17 cellular contexts compared by ENCODE assay signal in the genomic region with DNA sequence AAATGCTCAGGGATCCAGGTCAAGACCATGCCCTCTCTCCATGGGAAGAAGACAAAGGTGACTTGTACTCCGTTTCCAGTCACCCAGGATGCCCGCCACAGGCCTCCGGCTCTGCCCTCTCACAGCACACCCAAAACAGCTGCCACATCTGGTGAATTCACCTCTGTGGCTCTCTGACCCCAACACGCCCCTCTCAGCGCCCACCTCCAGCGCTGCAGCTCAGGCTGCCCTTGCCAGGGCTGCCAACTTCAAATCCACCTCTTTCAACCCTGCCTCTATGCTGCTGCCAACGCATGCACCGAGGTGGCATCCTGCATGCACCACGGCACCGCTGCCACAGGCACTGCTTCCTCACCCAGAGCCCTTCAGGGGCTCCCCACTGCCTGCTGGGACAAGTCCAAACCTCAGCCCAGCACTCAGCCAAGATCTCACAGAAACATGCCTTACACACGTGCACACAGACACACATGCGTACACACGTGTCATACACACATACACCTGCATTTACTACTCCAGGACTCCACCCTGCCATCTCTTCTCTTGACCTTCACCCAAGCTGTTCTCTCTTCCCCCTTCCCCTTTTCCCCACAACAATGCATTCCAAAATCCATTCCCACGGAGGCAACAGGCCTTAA. TPM values are rescaled to one million over a fixed set of nuclear protein-coding genes. Genes with fewer than 3 reads are reported as not detected.
DNase-seq lines count a peak whose midpoint lies in the region; ATAC-seq and TF ChIP-seq lines count a peak whose summit lies in the region.
"Had no signal": no experiment of that assay in that cellular context is flagged by ENCODE, and none has a peak within 500 bp of the region (broad histone marks: within the 10 kb centered on the region; RNA-seq: fewer than 3 reads in every experiment).

No MANE protein-coding gene starts in this region.

- no peaks in the 10 kb centered on the region for H3K9me3 Mint-ChIP-seq in activated CD8-positive, alpha-beta memory T cell treated with anti-CD3 and anti-CD28 coated beads, Interleukin-2, amount 10 ng/mL, durations not matched to agents 7 days and 5 days (ENCODE audit: low read depth)
- H3K9me3 Mint-ChIP-seq in activated naive CD4-positive, alpha-beta T cell treated with anti-CD3 and anti-CD28 coated beads, Interleukin-2, amount 50 U/mL, for 72 hours = no peaks in the 10 kb centered on the region
- H3K9me3 Mint-ChIP-seq: CD4-positive, alpha-beta T cell had no signal

- H3K9me3 ChIP-seq in OCI-LY7 (ENCODE audit: low read length) = no peaks in the 10 kb centered on the region

- peak overlapping the region; percentile 1 for H3K27ac Mint-ChIP-seq in activated CD8-positive, alpha-beta memory T cell treated with anti-CD3 and anti-CD28 coated beads, Interleukin-2, amount 10 ng/mL, durations not matched to agents 7 days and 5 days
- no peak overlapping the region for H3K27ac Mint-ChIP-seq in activated naive CD4-positive, alpha-beta T cell treated with anti-CD3 and anti-CD28 coated beads, Interleukin-2, amount 50 U/mL, for 72 hours
- H3K27ac Mint-ChIP-seq: B cell; CD4-positive, alpha-beta T cell had no signal

- H3K36me3 Mint-ChIP-seq in activated CD8-positive, alpha-beta memory T cell treated with anti-CD3 and anti-CD28 coated beads, Interleukin-2, amount 10 ng/mL, durations not matched to agents 7 days and 5 days = no peaks in the 10 kb centered on the region
- H3K36me3 Mint-ChIP-seq in activated naive CD4-positive, alpha-beta T cell treated with anti-CD3 and anti-CD28 coated beads, Interleukin-2, amount 50 U/mL, for 72 hours = no peaks in the 10 kb centered on the region

- BruUV-seq in OCI-LY7 (replicated peaks; lab: Mats Ljungman, UMichigan) = no TSS peak

- H3K27ac ChIP-seq in dorsolateral prefrontal cortex (peak overlapping the region in 55 of 59 donors; percentile 5 to 99 (median 94)), layer of hippocampus (ENCODE audit: low read depth, low read length) (peak overlapping the region; percentile 94), temporal lobe (ENCODE audit: low read depth, low read length) (peak overlapping the region; percentile 99), OCI-LY7 (ENCODE audit: low read depth, low read length, poor library complexity, severe bottlenecking) (no peak overlapping the region)
- H3K27ac ChIP-seq: 22Rv1, RWPE1 had no signal

- H3K4me1 ChIP-seq in OCI-LY7 (ENCODE audit: insufficient read depth, low read length, poor library complexity, severe bottlenecking) = peaks cover 7% of the 10 kb centered on the region

- no peak overlapping the region for H2AFZ ChIP-seq in OCI-LY7 (ENCODE audit: low read length)

- H3K36me3 ChIP-seq in OCI-LY7 (ENCODE audit: insufficient read depth, low read length) = no peaks in the 10 kb centered on the region

- H3K27me3 ChIP-seq in dorsolateral prefrontal cortex (no peaks in the 10 kb centered on the region), layer of hippocampus (ENCODE audit: control insufficient read depth, insufficient read depth, low read length) (no peaks in the 10 kb centered on the region)

- CTCF ChIA-PET in activated CD8-positive, alpha-beta memory T cell treated with anti-CD3 and anti-CD28 coated beads, Interleukin-2, amount 10 ng/mL, durations not matched to agents 7 days and 5 days (lab: Charles Lee) = no interaction called here
- CTCF ChIA-PET in OCI-LY7 (lab: Charles Lee; ENCODE audit: unreplicated experiment) = no interaction called here

- no peak for DNase-seq in activated CD8-positive, alpha-beta memory T cell treated with anti-CD3 and anti-CD28 coated beads, Interleukin-2, amount 10 ng/mL, durations not matched to agents 7 days and 5 days
- no peak for DNase-seq in activated CD8-positive, alpha-beta memory T cell treated with anti-CD3 and anti-CD28 coated beads, Interleukin-2, amount 50 U/mL, for 48 hours
- DNase-seq in dorsolateral prefrontal cortex = no peak
- no peak for DNase-seq in activated naive CD4-positive, alpha-beta T cell treated with anti-CD3 and anti-CD28 coated beads, Interleukin-2, amount 50 U/mL, for 72 hours (ENCODE audit: low spot score in 2 of 2)
- DNase-seq in OCI-LY7 (ENCODE audit: low spot score) = no peak
- DNase-seq: CD4-positive, alpha-beta T cell; MV-4-11; NCI-H1417; NCI-H187 treated with DMSO at 0.1 percent for 48 hours; NCI-H526 treated with DMSO at 0.1 percent for 48 hours had no signal

- H3K4me3 Mint-ChIP-seq in activated CD8-positive, alpha-beta memory T cell treated with anti-CD3 and anti-CD28 coated beads, Interleukin-2, amount 10 ng/mL, durations not matched to agents 7 days and 5 days = no peak overlapping the region
- H3K4me3 Mint-ChIP-seq: B cell; CD4-positive, alpha-beta T cell had no signal

- ATAC-seq in activated CD8-positive, alpha-beta memory T cell treated with anti-CD3 and anti-CD28 coated beads, Interleukin-2, amount 10 ng/mL, durations not matched to agents 7 days and 5 days = no peak
- no peak for ATAC-seq in HG03108 (IDR thresholded peaks at IDR 0.05; ENCODE audit: unreplicated experiment)
- ATAC-seq in activated naive CD4-positive, alpha-beta T cell treated with anti-CD3 and anti-CD28 coated beads, Interleukin-2, amount 50 U/mL, for 72 hours = no peak
- ATAC-seq: K562 had no signal

- H3K27me3 Mint-ChIP-seq in activated CD8-positive, alpha-beta memory T cell treated with anti-CD3 and anti-CD28 coated beads, Interleukin-2, amount 10 ng/mL, durations not matched to agents 7 days and 5 days = no peaks in the 10 kb centered on the region
- H3K27me3 Mint-ChIP-seq: CD4-positive, alpha-beta T cell had no signal

- H3K4me1 Mint-ChIP-seq in activated CD8-positive, alpha-beta memory T cell treated with anti-CD3 and anti-CD28 coated beads, Interleukin-2, amount 10 ng/mL, durations not matched to agents 7 days and 5 days = peaks cover 7% of the 10 kb centered on the region

- no peak overlapping the region for H3K4me2 ChIP-seq in OCI-LY7 (ENCODE audit: low read length)

- H4K20me1 ChIP-seq in OCI-LY7 (ENCODE audit: insufficient read depth, low read length) = no peaks in the 10 kb centered on the region

- H3K9me2 ChIP-seq in OCI-LY7 (ENCODE audit: insufficient read depth, low read length) = no peaks in the 10 kb centered on the region

- POLR2A ChIA-PET in OCI-LY7 (lab: Charles Lee) = no interaction called here

- no peak for TF ChIP-seq CTCF in dorsolateral prefrontal cortex (IDR thresholded peaks at IDR 0.05 in 54 of 56, conservative IDR thresholded peaks at IDR 0.05 in 2 of 56; ENCODE audit: low read depth in 1 of 56, partially characterized antibody in 56 of 56)
- no peak for TF ChIP-seq CTCF in OCI-LY7 (conservative IDR thresholded peaks at IDR 0.05; ENCODE audit: low read length)

- intact Hi-C loops in dorsolateral prefrontal cortex (cut with DNase I) = loop anchor here (2.0 to 5.0 kb wide), 3 partner anchors 67 to 237 kb away; no protein-coding TSS in a partner anchor
- intact Hi-C loops in OCI-LY7 (cut with micrococcal nuclease; ENCODE audit: unreplicated experiment) = no loop called here

- H3K4me3 ChIP-seq in dorsolateral prefrontal cortex (no peak overlapping the region), OCI-LY7 (ENCODE audit: low read depth, low read length, poor library complexity, severe bottlenecking) (no peak overlapping the region)
- H3K4me3 ChIP-seq: K562 had no signal

- no peaks in the 10 kb centered on the region for H3K79me2 ChIP-seq in OCI-LY7 (ENCODE audit: insufficient read depth, low read depth, low read length)

RNA-seq across cellular contexts. Expression of a gene that starts 7.5 kb away (rescaled TPM):
- not detected for total RNA-seq in activated CD8-positive, alpha-beta memory T cell treated with anti-CD3 and anti-CD28 coated beads, Interleukin-2, amount 10 ng/mL, durations not matched to agents 7 days and 5 days
- total RNA-seq in dorsolateral prefrontal cortex (100 to 1,000 TPM in 81 of 120 experiments, 10 to 100 TPM in 39; 70.3 to 228 (median 111) TPM), temporal lobe (16.7 TPM), OCI-LY7 (2022) (8.5 and 9.9 TPM in 2 replicates)
- 1 to 10 TPM; 1.6 to 2.8 TPM for total RNA-seq in activated naive CD4-positive, alpha-beta T cell treated with anti-CD3 and anti-CD28 coated beads, Interleukin-2, amount 50 U/mL, for 72 hours
- total RNA-seq in OCI-LY7 (2014; rRNA removed; shearing (Covaris generic)) = 0.35 and 0.85 TPM in 2 replicates

RNA-seq across cellular contexts. Expression of a gene that starts 22.3 kb away (rescaled TPM):
- total RNA-seq in activated CD8-positive, alpha-beta memory T cell treated with anti-CD3 and anti-CD28 coated beads, Interleukin-2, amount 10 ng/mL, durations not matched to agents 7 days and 5 days = under 1 TPM; 0.32 to 0.47 TPM
- 10 to 100 TPM; 11.9 to 63.9 (median 22.6) TPM for total RNA-seq in dorsolateral prefrontal cortex
- total RNA-seq in temporal lobe = 5.9 TPM
- total RNA-seq in activated naive CD4-positive, alpha-beta T cell treated with anti-CD3 and anti-CD28 coated beads, Interleukin-2, amount 50 U/mL, for 72 hours = 1 to 10 TPM; 1.5 TPM
- total RNA-seq in OCI-LY7 (2014; rRNA removed; shearing (Covaris generic)) = 0.10 and 0.79 TPM in 2 replicates
- 0.49 and 0.74 TPM in 2 replicates for total RNA-seq in OCI-LY7 (2022)
- total RNA-seq: B cell had no signal

RNA-seq across cellular contexts. Expression of a gene that starts 29.4 kb away (rescaled TPM):
- not detected for total RNA-seq in activated CD8-positive, alpha-beta memory T cell treated with anti-CD3 and anti-CD28 coated beads, Interleukin-2, amount 10 ng/mL, durations not matched to agents 7 days and 5 days
- total RNA-seq in dorsolateral prefrontal cortex (not detected), temporal lobe (not detected), OCI-LY7 (2022) (not detected in 2 replicates)
- not detected for total RNA-seq in activated naive CD4-positive, alpha-beta T cell treated with anti-CD3 and anti-CD28 coated beads, Interleukin-2, amount 50 U/mL, for 72 hours
- total RNA-seq in OCI-LY7 (2014; rRNA removed; shearing (Covaris generic)) = not detected in 2 replicates
- total RNA-seq: B cell; CD4-positive, alpha-beta T cell; K562 had no signal

RNA-seq across cellular contexts. Expression of a gene that starts 41.0 kb away (rescaled TPM):
- total RNA-seq in activated CD8-positive, alpha-beta memory T cell treated with anti-CD3 and anti-CD28 coated beads, Interleukin-2, amount 10 ng/mL, durations not matched to agents 7 days and 5 days = not detected
- total RNA-seq in dorsolateral prefrontal cortex (not detected), temporal lobe (not detected), OCI-LY7 (2022) (not detected in 2 replicates)
- total RNA-seq in activated naive CD4-positive, alpha-beta T cell treated with anti-CD3 and anti-CD28 coated beads, Interleukin-2, amount 50 U/mL, for 72 hours = not detected
- not detected in 2 replicates for total RNA-seq in OCI-LY7 (2014; rRNA removed; shearing (Covaris generic))
- total RNA-seq: B cell; CD4-positive, alpha-beta T cell had no signal

RNA-seq across cellular contexts. Expression of a gene that starts 42.0 kb away (rescaled TPM):
- not detected for total RNA-seq in activated CD8-positive, alpha-beta memory T cell treated with anti-CD3 and anti-CD28 coated beads, Interleukin-2, amount 10 ng/mL, durations not matched to agents 7 days and 5 days
- total RNA-seq in dorsolateral prefrontal cortex (under 1 TPM in 3 of 120 experiments, not detected in 117; 0.10 to 0.19 (median 0.16) TPM), temporal lobe (0.25 TPM), OCI-LY7 (2022) (not detected in 2 replicates)
- not detected for total RNA-seq in activated naive CD4-positive, alpha-beta T cell treated with anti-CD3 and anti-CD28 coated beads, Interleukin-2, amount 50 U/mL, for 72 hours
- not detected in 2 replicates for total RNA-seq in OCI-LY7 (2014; rRNA removed; shearing (Covaris generic))
- total RNA-seq: B cell; CD4-positive, alpha-beta T cell had no signal
